In genomic region chr6:87165169-87165568, GRCh38 we compare ENCODE assay signal across 1 cellular context.
TF ChIP-seq lines count a peak whose summit lies in the region.

No MANE protein-coding gene starts in this region.

TF ChIP-seq in GM23338, 12 proteins besides CTCF, POLR2A, EP300 and RAD21 (continued from another document):
- TF ChIP-seq REST (IDR thresholded peaks at IDR 0.05; ENCODE audit: unreplicated experiment) (no peak), CREB1 (CRISPR knock-in tag; IDR thresholded peaks at IDR 0.05; ENCODE audit: low read depth) (no peak), ETS1 (IDR thresholded peaks at IDR 0.05) (no peak), EZH2phosphoT487 (IDR thresholded peaks at IDR 0.05; ENCODE audit: unreplicated experiment) (no peak), EZH2 (IDR thresholded peaks at IDR 0.05; ENCODE audit: low read depth, unreplicated experiment) (no peak), ZNF462 (CRISPR knock-in tag; IDR thresholded peaks at IDR 0.05) (no peak), POLR2AphosphoS5 (IDR thresholded peaks at IDR 0.05; ENCODE audit: low read depth) (no peak), JUNB (IDR thresholded peaks at IDR 0.05; ENCODE audit: unreplicated experiment) (no peak), ZNF331 (CRISPR knock-in tag; IDR thresholded peaks at IDR 0.05; ENCODE audit: low read depth) (no peak), NANOG (IDR thresholded peaks at IDR 0.05; ENCODE audit: borderline replicate concordance) (no peak), STAT1 (IDR thresholded peaks at IDR 0.05; ENCODE audit: unreplicated experiment) (no peak)
